In genomic region chrX:153971632-153972367, GRCh38 we compare ENCODE assay signal across 8 cellular contexts. TPM values are rescaled to one million over a fixed set of nuclear protein-coding genes. Genes with fewer than 3 reads are reported as not detected.
A peak's percentile ranks its signal among the peaks of the same experiment; 100 is the strongest.
DNase-seq lines count a peak whose midpoint lies in the region; ATAC-seq and TF ChIP-seq lines count a peak whose summit lies in the region.

Gene HCFC1, minus strand, starts transcription at chrX:153971818. Its CDS starts 978 bp downstream, at chrX:153970840.

- intact Hi-C loops in activated naive CD4-positive, alpha-beta T cell treated with anti-CD3 and anti-CD28 coated beads for 36 hours (cut with micrococcal nuclease) = loop anchor here (1.0 to 5.0 kb wide), 9 partner anchors 13 to 506 kb away; partner anchors contain the start of genes ABCD1, BCAP31, HAUS7 and IDH3G

- H3K27me3 ChIP-seq in H7 (ENCODE audit: control insufficient read depth, insufficient read depth, low read length) (no peaks in the 10 kb centered on the region), gastroesophageal sphincter (no peaks in the 10 kb centered on the region), suprapubic skin (no peaks in the 10 kb centered on the region)

- no peak for TF ChIP-seq CTCF in gastroesophageal sphincter (IDR thresholded peaks at IDR 0.05)
- no peak for TF ChIP-seq CTCF in suprapubic skin (IDR thresholded peaks at IDR 0.05)

- H3K4me3 ChIP-seq in H7 (ENCODE audit: insufficient read depth, low read depth, low read length) (peak within 1 kb of the TSS; percentile 96), gastroesophageal sphincter (peak within 1 kb of the TSS; percentile 65 to 76), suprapubic skin (peak within 1 kb of the TSS; percentile 60)

- peak within 1 kb of the TSS; percentile 100 for H3K27ac Mint-ChIP-seq in activated naive CD4-positive, alpha-beta T cell treated with anti-CD3 and anti-CD28 coated beads for 36 hours

- no peak for TF ChIP-seq POLR2A in gastroesophageal sphincter (IDR thresholded peaks at IDR 0.05)
- no peak for TF ChIP-seq POLR2A in suprapubic skin (IDR thresholded peaks at IDR 0.05)

- peak within 1 kb of the TSS; percentile 100 for H3K4me3 Mint-ChIP-seq in activated naive CD4-positive, alpha-beta T cell treated with anti-CD3 and anti-CD28 coated beads for 36 hours

- H3K4me1 ChIP-seq in ES-I3 (ENCODE audit: insufficient read depth, low read length) (peaks cover 17% of the 10 kb centered on the region; the same call in 1 of the 2 replicates), gastroesophageal sphincter (peaks cover 2 to 50% (median 30%) of the 10 kb centered on the region in 3 donors), suprapubic skin (peaks cover 46% of the 10 kb centered on the region)

- H3K27me3 Mint-ChIP-seq in activated naive CD4-positive, alpha-beta T cell treated with anti-CD3 and anti-CD28 coated beads for 36 hours (ENCODE audit: low read depth) = no peaks in the 10 kb centered on the region

- no peaks in the 10 kb centered on the region; the same call in 1 of the 2 replicates for H3K9me3 ChIP-seq in ES-I3 (ENCODE audit: control insufficient read depth, insufficient read depth, low read length)
- H3K9me3 ChIP-seq in gastroesophageal sphincter = no peaks in the 10 kb centered on the region
- H3K9me3 ChIP-seq in suprapubic skin = no peaks in the 10 kb centered on the region

- peak; percentile 96 for DNase-seq in H7
- DNase-seq in M059J (ENCODE audit: low read depth) = peak; percentile 92
- DNase-seq in SK-MEL-5 (ENCODE audit: low read depth, low spot score) = peak; percentile 90
- DNase-seq in activated naive CD4-positive, alpha-beta T cell treated with anti-CD3 and anti-CD28 coated beads for 36 hours = peak; percentile 91
- peak; percentile 83 for DNase-seq in occipital lobe (lab: John Stamatoyannopoulos, UW)
- DNase-seq in suprapubic skin (ENCODE audit: low spot score in 2 of 2) = peak; percentile 96 to 97

- no peaks in the 10 kb centered on the region; the same call in 1 of the 2 replicates for H3K36me3 ChIP-seq in ES-I3 (ENCODE audit: insufficient read depth, low read length)
- no peaks in the 10 kb centered on the region; the same call in 1 of the 2 replicates for H3K36me3 ChIP-seq in H7 (replicated peaks; ENCODE audit: control insufficient read depth, insufficient read depth, low read length)
- no peaks in the 10 kb centered on the region for H3K36me3 ChIP-seq in gastroesophageal sphincter
- no peaks in the 10 kb centered on the region for H3K36me3 ChIP-seq in suprapubic skin

- TF ChIP-seq EP300 in gastroesophageal sphincter (IDR thresholded peaks at IDR 0.05) = no peak
- TF ChIP-seq EP300 in suprapubic skin (IDR thresholded peaks at IDR 0.05) = no peak

- H3K27ac ChIP-seq in gastroesophageal sphincter (peak within 1 kb of the TSS; percentile 94 to 99 (median 98)), suprapubic skin (peak within 1 kb of the TSS; percentile 98)

- peaks cover 26% of the 10 kb centered on the region for H3K36me3 Mint-ChIP-seq in activated naive CD4-positive, alpha-beta T cell treated with anti-CD3 and anti-CD28 coated beads for 36 hours (ENCODE audit: low read depth)

- no peaks in the 10 kb centered on the region for H3K9me3 Mint-ChIP-seq in activated naive CD4-positive, alpha-beta T cell treated with anti-CD3 and anti-CD28 coated beads for 36 hours

- WGBS in gastroesophageal sphincter (ENCODE audit: low coverage in 1 of 2), 2 donors = no CpG with 5 or more reads among the region's 78 CpGs
- WGBS in suprapubic skin = 14% methylated on average over 43 of the region's 78 CpGs

- peak within 1 kb of the TSS; percentile 77 for H3K9ac ChIP-seq in ES-I3 (ENCODE audit: low read depth, low read length)

- CTCF ChIA-PET in activated naive CD4-positive, alpha-beta T cell treated with anti-CD3 and anti-CD28 coated beads for 36 hours (lab: Charles Lee) = interaction anchor here (0.7 to 1.8 kb wide), 3 partner anchors 9 to 77 kb away, joined by 3 to 6 read pairs (median 3); no protein-coding TSS in a partner anchor

- peak; percentile 75 for ATAC-seq in gastroesophageal sphincter

- H3K4me1 Mint-ChIP-seq in activated naive CD4-positive, alpha-beta T cell treated with anti-CD3 and anti-CD28 coated beads for 36 hours (ENCODE audit: low read depth) = peaks cover 30% of the 10 kb centered on the region

- in situ Hi-C loops in SK-MEL-5 (cut with HindIII; ENCODE audit: low pct_unique_long_range_greater_than_20kb, low sequenced_read_pairs) = no loop called here

RNA-seq across cellular contexts. Expression of gene HCFC1, which starts in this region (rescaled TPM):
- total RNA-seq in H7 (2014; rRNA removed; shearing (Covaris generic)) = 64.9 and 70.0 TPM in 2 replicates
- 33.9 and 72.3 TPM in 2 replicates for total RNA-seq in M059J (2014; rRNA removed; shearing (Covaris generic))
- 22.6 and 23.3 TPM in 2 replicates for total RNA-seq in SK-MEL-5 (2014; rRNA removed; shearing (Covaris generic))
- 87.4 and 108 TPM in 2 replicates for polyA plus RNA-seq in SK-MEL-5 (2015; cell fraction: cytosol; rRNA removed)
- 43.7 and 48.3 TPM in 2 replicates for polyA plus RNA-seq in SK-MEL-5 (2015; cell fraction: nucleus; rRNA removed)
- 10 to 100 TPM; 85.0 to 86.1 TPM for total RNA-seq in activated naive CD4-positive, alpha-beta T cell treated with anti-CD3 and anti-CD28 coated beads for 36 hours
- 10 to 100 TPM; 32.9 to 94.4 (median 43.1) TPM for total RNA-seq in gastroesophageal sphincter
- total RNA-seq in occipital lobe = 12.6 TPM
- 10 to 100 TPM; 51.9 to 72.2 (median 55.3) TPM for total RNA-seq in suprapubic skin

Comparison
In these comparisons a context has a peak if more than half of its experiments do, and no peak if none do; other contexts are left out.
1. Peak in every context shown above with its lines: DNase-seq, ATAC-seq, H3K4me3 ChIP-seq and H3K27ac ChIP-seq.